Comparison of ENCODE assay signal across 9 cellular contexts in genomic region chr2:200628461-200628860, GRCh38. TPM values are rescaled to one million over a fixed set of nuclear protein-coding genes. Genes with fewer than 3 reads are reported as not detected.
A peak's percentile ranks its signal among the peaks of the same experiment; 100 is the strongest.
DNase-seq lines count a peak whose midpoint lies in the region; ATAC-seq, FAIRE-seq and TF ChIP-seq lines count a peak whose summit lies in the region.
"Not testable (repeated sequence)": the region's sequence is repeated elsewhere in the genome, so short reads cannot be mapped to it uniquely, and the experiment has no call there.
"Had no signal": no experiment of that assay in that cellular context is flagged by ENCODE, and none has a peak within 500 bp of the region (broad histone marks: within the 10 kb centered on the region; RNA-seq: fewer than 3 reads in every experiment).

No MANE protein-coding gene starts in this region.

- peaks cover 49% of the 10 kb centered on the region for H3K4me1 ChIP-seq in SJSA1 (replicated peaks)

- DNase-seq in A172 (ENCODE audit: low spot score): peak; percentile 43
- DNase-seq in ELR (ENCODE audit: low read depth): peak; percentile 54
- DNase-seq in HTR-8/SVneo (ENCODE audit: insufficient read length, low spot score); omental fat pad (ENCODE audit: low spot score): not testable (repeated sequence)
- DNase-seq in NCI-H226: peak; percentile 7
- peak; percentile 40 to 59 for DNase-seq in SJSA1 (ENCODE audit: low read depth in 1 of 2, low spot score in 2 of 2)
- peak; percentile 47 for DNase-seq in MCF 10A (ENCODE audit: unreplicated experiment)
- peak; percentile 25 for DNase-seq in glomerular visceral epithelial cell (ENCODE audit: extremely low spot score)

- FAIRE-seq in HTR-8/SVneo (lab: Jason Lieb, UNC): peak; percentile 57

- not testable (repeated sequence) for H3K27me3 Mint-ChIP-seq in MCF 10A (ENCODE audit: insufficient read depth, unreplicated experiment)

- not testable (repeated sequence) for H3K27me3 ChIP-seq in SJSA1 (replicated peaks)

- BruUV-seq in MCF 10A (replicated peaks; lab: Mats Ljungman, UMichigan): not testable (repeated sequence)

- peak overlapping the region; percentile 10 for H3K27ac Mint-ChIP-seq in MCF 10A (ENCODE audit: low read depth, unreplicated experiment)

- H3K36me3 ChIP-seq in SJSA1: not testable (repeated sequence)

- CTCF ChIA-PET in MCF 10A (lab: Yijun Ruan, JAX): interaction anchor here (0.9 kb wide), 1 partner anchor 120 kb away, joined by 3 read pairs; no protein-coding TSS in a partner anchor

- not testable (repeated sequence) for H3K36me3 Mint-ChIP-seq in MCF 10A (ENCODE audit: insufficient read depth, unreplicated experiment)

- H3K9me3 Mint-ChIP-seq in MCF 10A (ENCODE audit: unreplicated experiment): not testable (repeated sequence)

- not testable (repeated sequence) for H3K4me3 Mint-ChIP-seq in MCF 10A (ENCODE audit: unreplicated experiment)

- intact Hi-C loops in MCF 10A (cut with micrococcal nuclease): not testable (repeated sequence)

- not testable (repeated sequence) for H3K9me3 ChIP-seq in SJSA1 (replicated peaks)

- ATAC-seq in omental fat pad (ENCODE audit: low FRiP score): peak; percentile 58

- H3K27ac ChIP-seq in SJSA1: not testable (repeated sequence)

- not testable (repeated sequence) for TF ChIP-seq CTCF in MCF 10A (IDR thresholded peaks at IDR 0.05; ENCODE audit: unreplicated experiment); omental fat pad (IDR thresholded peaks at IDR 0.05)

- POLR2A ChIA-PET in MCF 10A (lab: Yijun Ruan, JAX): interaction anchor here (0.7 to 5.5 kb wide), 3 partner anchors 13 to 94 kb away, joined by 3 to 32 read pairs (median 4); no protein-coding TSS in a partner anchor

- H3K4me1 Mint-ChIP-seq in MCF 10A (ENCODE audit: insufficient read depth, unreplicated experiment): peaks cover 44% of the 10 kb centered on the region

- not testable (repeated sequence) for H3K4me3 ChIP-seq in SJSA1

RNA-seq across cellular contexts. Expression of gene AOX1, which starts 42.6 kb away (rescaled TPM):
- 8.4 and 13.2 TPM in 2 replicates for total RNA-seq in A172 (2014; rRNA removed; shearing (Covaris generic))
- total RNA-seq in SJSA1 (2014; rRNA removed; shearing (Covaris generic)): 5.8 and 19.5 TPM in 2 replicates
- total RNA-seq in MCF 10A (2022) (54.0 and 76.6 TPM in 2 replicates), omental fat pad (100 to 1,000 TPM; 241 to 629 (median 321) TPM)
- total RNA-seq: CD4-positive, CD25-positive, alpha-beta regulatory T cell had no signal
